Comparison of ENCODE assay signal across 12 cellular contexts in genomic region chr6:99189823-99190721, GRCh38.
DNase-seq lines count a peak whose midpoint lies in the region; ATAC-seq and TF ChIP-seq lines count a peak whose summit lies in the region.
"Had no signal": no experiment of that assay in that cellular context is flagged by ENCODE, and none has a peak within 500 bp of the region (broad histone marks: within the 10 kb centered on the region; RNA-seq: fewer than 3 reads in every experiment).

No MANE protein-coding gene starts in this region.

- CTCF ChIA-PET in activated CD4-positive, alpha-beta memory T cell treated with anti-CD3 and anti-CD28 coated beads for 36 hours (lab: Charles Lee): no interaction called here
- CTCF ChIA-PET in activated CD4-positive, alpha-beta memory T cell treated with anti-CD3 and anti-CD28 coated beads, Interleukin-2, amount 10 ng/mL, durations not matched to agents 7 days and 5 days (lab: Charles Lee): no interaction called here

- no peak overlapping the region for H3K4me3 Mint-ChIP-seq in activated CD4-positive, alpha-beta memory T cell treated with anti-CD3 and anti-CD28 coated beads for 36 hours
- H3K4me3 Mint-ChIP-seq in activated CD4-positive, alpha-beta memory T cell treated with anti-CD3 and anti-CD28 coated beads, Interleukin-2, amount 10 ng/mL, durations not matched to agents 7 days and 5 days: no peak overlapping the region
- H3K4me3 Mint-ChIP-seq in glutamatergic neuron (ENCODE audit: unreplicated experiment): no peak overlapping the region

- no peaks in the 10 kb centered on the region for H3K36me3 Mint-ChIP-seq in activated CD4-positive, alpha-beta memory T cell treated with anti-CD3 and anti-CD28 coated beads for 36 hours
- H3K36me3 Mint-ChIP-seq in activated CD4-positive, alpha-beta memory T cell treated with anti-CD3 and anti-CD28 coated beads, Interleukin-2, amount 10 ng/mL, durations not matched to agents 7 days and 5 days (ENCODE audit: low read depth): no peaks in the 10 kb centered on the region
- H3K36me3 Mint-ChIP-seq in glutamatergic neuron (ENCODE audit: unreplicated experiment): peaks cover 9% of the 10 kb centered on the region

- peaks cover 21% of the 10 kb centered on the region for H3K27me3 Mint-ChIP-seq in activated CD4-positive, alpha-beta memory T cell treated with anti-CD3 and anti-CD28 coated beads for 36 hours
- peaks cover 12% of the 10 kb centered on the region for H3K27me3 Mint-ChIP-seq in activated CD4-positive, alpha-beta memory T cell treated with anti-CD3 and anti-CD28 coated beads, Interleukin-2, amount 10 ng/mL, durations not matched to agents 7 days and 5 days
- peaks cover 2% of the 10 kb centered on the region for H3K27me3 Mint-ChIP-seq in glutamatergic neuron (ENCODE audit: unreplicated experiment)

- TF ChIP-seq CTCF in glutamatergic neuron (IDR thresholded peaks at IDR 0.05; ENCODE audit: partially characterized antibody, unreplicated experiment): no peak

- peak; percentile 98 for ATAC-seq in GM21381 (IDR thresholded peaks at IDR 0.05; ENCODE audit: unreplicated experiment)
- ATAC-seq in HG03066 (IDR thresholded peaks at IDR 0.05; ENCODE audit: low read depth, unreplicated experiment): peak; percentile 97
- no peak for ATAC-seq in left colon

- H3K27me3 ChIP-seq in effector memory CD4-positive, alpha-beta T cell (replicated peaks; ENCODE audit: control insufficient read depth, insufficient read depth, low read length, poor library complexity, severe bottlenecking): no peaks in the 10 kb centered on the region
- H3K27me3 ChIP-seq: ovary had no signal

- DNase-seq in activated CD4-positive, alpha-beta memory T cell treated with anti-CD3 and anti-CD28 coated beads for 36 hours: peak; percentile 54
- DNase-seq in activated CD4-positive, alpha-beta memory T cell treated with anti-CD3 and anti-CD28 coated beads, Interleukin-2, amount 10 ng/mL, durations not matched to agents 7 days and 5 days: no peak
- DNase-seq in glutamatergic neuron (no peak), left colon (no peak), NCI-H1694 treated with DMSO at 0.1 percent for 48 hours (lab: John Stamatoyannopoulos, UW) (no peak)
- no peak for DNase-seq in effector memory CD4-positive, alpha-beta T cell
- DNase-seq: amygdala, NCI-H526, ovary had no signal

- no peak overlapping the region for H3K27ac ChIP-seq in effector memory CD4-positive, alpha-beta T cell (ENCODE audit: insufficient read depth, low read length, poor library complexity, severe bottlenecking)
- H3K27ac ChIP-seq: epithelial cell of prostate, ovary had no signal

- no peak overlapping the region for H3K4me3 ChIP-seq in effector memory CD4-positive, alpha-beta T cell (ENCODE audit: insufficient read depth, low read depth, low read length, poor library complexity, severe bottlenecking)
- H3K4me3 ChIP-seq: ovary had no signal

- POLR2A ChIA-PET in activated CD4-positive, alpha-beta memory T cell treated with anti-CD3 and anti-CD28 coated beads for 36 hours (lab: Charles Lee): no interaction called here
- POLR2A ChIA-PET in activated CD4-positive, alpha-beta memory T cell treated with anti-CD3 and anti-CD28 coated beads, Interleukin-2, amount 10 ng/mL, durations not matched to agents 7 days and 5 days (lab: Charles Lee): no interaction called here

- peaks cover 6% of the 10 kb centered on the region for H3K4me1 Mint-ChIP-seq in activated CD4-positive, alpha-beta memory T cell treated with anti-CD3 and anti-CD28 coated beads for 36 hours (ENCODE audit: low read depth)
- peaks cover 5% of the 10 kb centered on the region for H3K4me1 Mint-ChIP-seq in activated CD4-positive, alpha-beta memory T cell treated with anti-CD3 and anti-CD28 coated beads, Interleukin-2, amount 10 ng/mL, durations not matched to agents 7 days and 5 days
- no peaks in the 10 kb centered on the region for H3K4me1 Mint-ChIP-seq in glutamatergic neuron (ENCODE audit: low read depth, unreplicated experiment)

- no peaks in the 10 kb centered on the region for H3K4me1 ChIP-seq in effector memory CD4-positive, alpha-beta T cell (ENCODE audit: control insufficient read depth, insufficient read depth, low read length, poor library complexity, severe bottlenecking)

- H3K9me3 Mint-ChIP-seq in activated CD4-positive, alpha-beta memory T cell treated with anti-CD3 and anti-CD28 coated beads for 36 hours: no peaks in the 10 kb centered on the region
- H3K9me3 Mint-ChIP-seq in activated CD4-positive, alpha-beta memory T cell treated with anti-CD3 and anti-CD28 coated beads, Interleukin-2, amount 10 ng/mL, durations not matched to agents 7 days and 5 days: no peaks in the 10 kb centered on the region
- H3K9me3 Mint-ChIP-seq in glutamatergic neuron (ENCODE audit: unreplicated experiment): peaks cover 2% of the 10 kb centered on the region

- intact Hi-C loops in activated CD4-positive, alpha-beta memory T cell treated with anti-CD3 and anti-CD28 coated beads for 36 hours (cut with micrococcal nuclease): loop anchor here (1.0 kb wide), 1 partner anchor 174 kb away; no protein-coding TSS in a partner anchor
- intact Hi-C loops in left colon (cut with DNase I, micrococcal nuclease): no loop called here

- no peaks in the 10 kb centered on the region for H3K9me3 ChIP-seq in effector memory CD4-positive, alpha-beta T cell (ENCODE audit: control insufficient read depth, low read length)
- H3K9me3 ChIP-seq: ovary had no signal

- no peak overlapping the region for H3K27ac Mint-ChIP-seq in activated CD4-positive, alpha-beta memory T cell treated with anti-CD3 and anti-CD28 coated beads for 36 hours
- H3K27ac Mint-ChIP-seq in activated CD4-positive, alpha-beta memory T cell treated with anti-CD3 and anti-CD28 coated beads, Interleukin-2, amount 10 ng/mL, durations not matched to agents 7 days and 5 days: no peak overlapping the region
- H3K27ac Mint-ChIP-seq in glutamatergic neuron (ENCODE audit: unreplicated experiment): peak overlapping the region; percentile 26

- H3K36me3 ChIP-seq in effector memory CD4-positive, alpha-beta T cell (ENCODE audit: control insufficient read depth, insufficient read depth, low read length): no peaks in the 10 kb centered on the region
- H3K36me3 ChIP-seq: ovary had no signal
